Comparison of ENCODE assay signal across 8 cellular contexts in genomic region chr15:82647045-82647834, GRCh38. TPM values are rescaled to one million over a fixed set of nuclear protein-coding genes. Genes with fewer than 3 reads are reported as not detected.
A peak's percentile ranks its signal among the peaks of the same experiment; 100 is the strongest.
DNase-seq lines count a peak whose midpoint lies in the region; ATAC-seq and TF ChIP-seq lines count a peak whose summit lies in the region.

Gene CPEB1 (minus strand): TSS chr15:82647363. CDS start chr15:82628459, 18,904 bp downstream.

- H3K4me3 ChIP-seq in GM12864 (ENCODE audit: low read depth, low read length) (peak within 1 kb of the TSS; percentile 55), foreskin fibroblast (ENCODE audit: low read depth in 1 of 2, low read length in 2 of 2) (peak within 1 kb of the TSS; percentile 41 to 49), neural progenitor cell (peak within 1 kb of the TSS; percentile 45), tibial nerve (peak within 1 kb of the TSS; percentile 40 to 82 (median 60))

- no peak within 1 kb of the TSS for H3K27ac Mint-ChIP-seq in activated T-cell treated with anti-CD3 and anti-CD28 coated beads, Interleukin-2, amount 50 U/mL, for 72 hours
- no peak within 1 kb of the TSS for H3K27ac Mint-ChIP-seq in neural progenitor cell

- TF ChIP-seq CTCF in GM12864 (IDR thresholded peaks at IDR 0.05; ENCODE audit: low read depth, low read length, missing control alignments) (no peak), foreskin fibroblast (IDR thresholded peaks at IDR 0.05; ENCODE audit: low read depth, low read length) (no peak), neural progenitor cell (IDR thresholded peaks at IDR 0.05) (peak; percentile 22), tibial nerve (IDR thresholded peaks at IDR 0.05) (peak in 2 of 5 experiments; percentile 24 to 31)

- H3K27ac ChIP-seq in neural progenitor cell (no peak within 1 kb of the TSS), tibial nerve (peak within 1 kb of the TSS; percentile 44 to 89 (median 62))

- peaks cover 55% of the 10 kb centered on the region for H3K27me3 Mint-ChIP-seq in activated T-cell treated with anti-CD3 and anti-CD28 coated beads, Interleukin-2, amount 50 U/mL, for 72 hours (ENCODE audit: low read depth)
- H3K27me3 Mint-ChIP-seq in neural progenitor cell (ENCODE audit: insufficient read depth, low read depth): peaks cover 60% of the 10 kb centered on the region

- peak within 1 kb of the TSS; percentile 81 for H3K4me2 ChIP-seq in neural progenitor cell

- ATAC-seq in activated T-cell treated with anti-CD3 and anti-CD28 coated beads, Interleukin-2, amount 50 U/mL, for 72 hours (replicated peaks in 1 of 2): peak; percentile 74 to 77
- ATAC-seq in HG03439 (IDR thresholded peaks at IDR 0.05; ENCODE audit: unreplicated experiment) (no peak), HG02610 (IDR thresholded peaks at IDR 0.05; ENCODE audit: unreplicated experiment) (no peak)

- peaks cover 5% of the 10 kb centered on the region for H3K4me1 Mint-ChIP-seq in activated T-cell treated with anti-CD3 and anti-CD28 coated beads, Interleukin-2, amount 50 U/mL, for 72 hours (ENCODE audit: low read depth)
- peaks cover 13% of the 10 kb centered on the region for H3K4me1 Mint-ChIP-seq in neural progenitor cell

- H3K9ac ChIP-seq in neural progenitor cell: no peak within 1 kb of the TSS

- TF ChIP-seq POLR2A in tibial nerve (IDR thresholded peaks at IDR 0.05): peak in 1 of 2 donors; percentile 58

- TF ChIP-seq EP300 in tibial nerve (IDR thresholded peaks at IDR 0.05): peak in 1 of 2 donors; percentile 71

- H2AFZ ChIP-seq in neural progenitor cell (replicated peaks): peak within 1 kb of the TSS; percentile 99

- no peaks in the 10 kb centered on the region for H3K9me3 Mint-ChIP-seq in activated T-cell treated with anti-CD3 and anti-CD28 coated beads, Interleukin-2, amount 50 U/mL, for 72 hours
- no peaks in the 10 kb centered on the region for H3K9me3 Mint-ChIP-seq in neural progenitor cell

- H3K36me3 Mint-ChIP-seq in activated T-cell treated with anti-CD3 and anti-CD28 coated beads, Interleukin-2, amount 50 U/mL, for 72 hours (ENCODE audit: insufficient read depth in 2 of 2): peaks cover 0 to 2% of the 10 kb centered on the region in 2 donors
- no peaks in the 10 kb centered on the region for H3K36me3 Mint-ChIP-seq in neural progenitor cell

- DNase-seq in GM12864 (ENCODE audit: low read depth): no peak
- peak; percentile 45 to 66 for DNase-seq in NCI-H1930 (lab: John Stamatoyannopoulos, UW)
- peak; percentile 46 to 51 for DNase-seq in activated T-cell treated with anti-CD3 and anti-CD28 coated beads, Interleukin-2, amount 50 U/mL, for 72 hours
- peak; percentile 54 to 88 for DNase-seq in foreskin fibroblast
- DNase-seq in neural progenitor cell (ENCODE audit: low spot score): peak; percentile 65
- DNase-seq in tibial nerve (ENCODE audit: low spot score in 2 of 2): peak in 1 of 2 donors; percentile 22

- H3K27me3 ChIP-seq in neural progenitor cell (peaks cover 99% of the 10 kb centered on the region), tibial nerve (peaks cover 0 to 20% of the 10 kb centered on the region in 2 donors)

- H3K36me3 ChIP-seq in neural progenitor cell (no peaks in the 10 kb centered on the region), tibial nerve (no peaks in the 10 kb centered on the region)

- H3K4me1 ChIP-seq in neural progenitor cell (no peaks in the 10 kb centered on the region), tibial nerve (peaks cover 0 to 41% (median 16%) of the 10 kb centered on the region in 4 donors)

- H3F3A ChIP-seq in neural progenitor cell (ENCODE audit: low read depth): peaks cover 7% of the 10 kb centered on the region

- 18 to 32% methylated on average over 15 to 18 of the region's 96 CpGs for WGBS in tibial nerve, 2 donors

- no peaks in the 10 kb centered on the region for H4K20me1 ChIP-seq in neural progenitor cell (ENCODE audit: low read depth)

- peak within 1 kb of the TSS; percentile 64 to 75 for H3K4me3 Mint-ChIP-seq in activated T-cell treated with anti-CD3 and anti-CD28 coated beads, Interleukin-2, amount 50 U/mL, for 72 hours
- peak within 1 kb of the TSS; percentile 77 for H3K4me3 Mint-ChIP-seq in neural progenitor cell

- H3K79me2 ChIP-seq in neural progenitor cell (ENCODE audit: low read depth): no peaks in the 10 kb centered on the region

- H3K9me3 ChIP-seq in neural progenitor cell (ENCODE audit: low read depth): no peaks in the 10 kb centered on the region
- no peaks in the 10 kb centered on the region for H3K9me3 ChIP-seq in tibial nerve

RNA-seq across cellular contexts. Expression of gene CPEB1, which starts in this region (rescaled TPM):
- 1 to 10 TPM in 1 of 2 donors, under 1 TPM in 1; 0.48 to 1.1 TPM for total RNA-seq in activated T-cell treated with anti-CD3 and anti-CD28 coated beads, Interleukin-2, amount 50 U/mL, for 72 hours
- total RNA-seq in neural progenitor cell (ENCODE audit: low replicate concordance): 2.1 and 5.8 TPM in 2 replicates
- total RNA-seq in tibial nerve: 10 to 100 TPM; 16.2 to 29.5 (median 23.0) TPM

Comparison
In these comparisons a context has a peak if more than half of its experiments do, and no peak if none do; other contexts are left out.
1. ATAC-seq: peak in activated T-cell treated with anti-CD3 and anti-CD28 coated beads, Interleukin-2, amount 50 U/mL, for 72 hours (2 of 2); none in HG03439 (single experiment) and HG02610 (single experiment).
2. Peak in every context shown above with its lines, with median percentiles within 50 percentile points of each other: H3K4me3 ChIP-seq.